Comparison of ENCODE assay signal across 17 cellular contexts in the genomic region with DNA sequence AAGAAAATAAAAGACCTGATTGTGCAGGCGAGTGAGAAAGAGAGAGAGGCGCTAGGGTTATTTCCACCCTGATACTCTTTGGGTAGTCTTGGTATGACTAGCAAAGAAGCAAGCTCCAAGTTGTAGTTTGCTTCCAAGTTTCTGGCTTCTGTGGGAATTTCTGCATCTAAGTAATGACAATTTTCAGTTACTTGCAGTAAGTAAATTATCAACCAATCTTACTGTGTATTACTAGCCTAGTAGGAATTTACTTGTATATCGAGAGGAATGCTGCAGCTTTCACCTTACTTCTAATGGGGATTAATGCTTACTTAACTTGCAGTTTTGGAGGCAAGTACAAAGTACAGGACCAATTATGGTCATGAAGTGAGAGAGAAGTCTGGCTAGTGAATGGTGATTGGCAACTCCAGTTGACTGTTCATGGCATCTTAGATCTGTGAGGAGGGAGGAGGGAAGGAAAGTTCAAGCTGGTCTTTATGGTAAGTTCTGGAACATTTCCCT. TPM values are rescaled to one million over a fixed set of nuclear protein-coding genes. Genes with fewer than 3 reads are reported as not detected.
DNase-seq lines count a peak whose midpoint lies in the region; ATAC-seq, FAIRE-seq and TF ChIP-seq lines count a peak whose summit lies in the region.
"Had no signal": no experiment of that assay in that cellular context is flagged by ENCODE, and none has a peak within 500 bp of the region (broad histone marks: within the 10 kb centered on the region; RNA-seq: fewer than 3 reads in every experiment).

No MANE protein-coding gene starts in this region.

- no peaks in the 10 kb centered on the region for H3K9me3 ChIP-seq in RWPE2 (ENCODE audit: severe bottlenecking)
- H3K9me3 ChIP-seq: HAP-1 had no signal

- peaks cover 24% of the 10 kb centered on the region for H3K4me1 ChIP-seq in RWPE2 (ENCODE audit: insufficient read depth, poor library complexity, severe bottlenecking)
- peaks cover 6% of the 10 kb centered on the region for H3K4me1 ChIP-seq in foreskin keratinocyte
- H3K4me1 ChIP-seq: HAP-1 had no signal

- TF ChIP-seq CTCF in RWPE2 (IDR thresholded peaks at IDR 0.05; ENCODE audit: poor library complexity, severe bottlenecking) (no peak), foreskin keratinocyte (conservative IDR thresholded peaks at IDR 0.05) (no peak), D721Med (IDR thresholded peaks at IDR 0.05; ENCODE audit: insufficient read depth, missing control alignments) (no peak)

- H3K4me3 ChIP-seq in RWPE2 (ENCODE audit: severe bottlenecking): no peak overlapping the region
- H3K4me3 ChIP-seq: HAP-1 had no signal

- DNase-seq in Caki2 (ENCODE audit: low read depth): peak; percentile 93
- DNase-seq in RWPE2 (ENCODE audit: low spot score): no peak
- DNase-seq in foreskin keratinocyte: no peak
- DNase-seq in renal cortical epithelial cell (ENCODE audit: low read depth): peak; percentile 100
- DNase-seq in D721Med (ENCODE audit: insufficient read length, low spot score): no peak
- DNase-seq in activated gamma-delta T cell (lab: John Stamatoyannopoulos, UW): no peak
- DNase-seq: activated CD4-positive, alpha-beta memory T cell treated with anti-CD3 and anti-CD28 coated beads for 36 hours; activated naive CD8-positive, alpha-beta T cell treated with anti-CD3 and anti-CD28 coated beads for 36 hours; endodermal cell; naive thymus-derived CD4-positive, alpha-beta T cell; NCI-H2081; stimulated activated CD4-positive, alpha-beta T cell treated with anti-CD3 and anti-CD28 coated beads, Interleukin-15, amount 100 ng/mL, for 24 hours; T-cell had no signal

- ATAC-seq in RWPE2 (ENCODE audit: low read depth) (peak; percentile 81), foreskin keratinocyte (peak; percentile 11), GM21529 (IDR thresholded peaks at IDR 0.05; ENCODE audit: unreplicated experiment) (no peak), HG02981 (IDR thresholded peaks at IDR 0.05; ENCODE audit: unreplicated experiment) (no peak)
- ATAC-seq: naive thymus-derived CD4-positive, alpha-beta T cell; T-cell had no signal

- in situ Hi-C loops in Caki2 (cut with HindIII; ENCODE audit: low pct_unique_long_range_greater_than_20kb, low sequenced_read_pairs): no loop called here

- no peaks in the 10 kb centered on the region for H3K36me3 ChIP-seq in RWPE2 (ENCODE audit: low read depth)
- H3K36me3 ChIP-seq: HAP-1 had no signal

- FAIRE-seq in D721Med (lab: Jason Lieb, UNC): no peak
- FAIRE-seq: GM19239 had no signal

- peak overlapping the region; percentile 7 for H3K27ac ChIP-seq in RWPE2 (ENCODE audit: poor library complexity, severe bottlenecking)
- no peak overlapping the region for H3K27ac ChIP-seq in foreskin keratinocyte

- H3K27me3 ChIP-seq in RWPE2 (ENCODE audit: insufficient read depth, poor library complexity, severe bottlenecking): no peaks in the 10 kb centered on the region
- no peaks in the 10 kb centered on the region for H3K27me3 ChIP-seq in foreskin keratinocyte

RNA-seq across cellular contexts. Expression of a gene that starts 31.9 kb away (rescaled TPM):
- total RNA-seq in Caki2 (2014; rRNA removed; shearing (Covaris generic); ENCODE audit: low replicate concordance): 3.3 and 4.2 TPM in 2 replicates
- total RNA-seq in foreskin keratinocyte (11.5 and 13.3 TPM in 2 replicates), renal cortical epithelial cell (10.3 and 11.8 TPM in 2 replicates)
- 3.1 and 4.1 TPM in 2 replicates for polyA plus RNA-seq in foreskin keratinocyte

Comparison
In these comparisons a context has a peak if more than half of its experiments do, and no peak if none do; other contexts are left out.
1. DNase-seq: peak in Caki2 (single experiment) and renal cortical epithelial cell (single experiment); none in RWPE2 (single experiment), foreskin keratinocyte (0 of 2), D721Med (single experiment) and activated gamma-delta T cell (single experiment).
2. ATAC-seq: peak in RWPE2 (single experiment) and foreskin keratinocyte (single experiment); none in GM21529 (single experiment) and HG02981 (single experiment).